1 cellular context compared by ENCODE assay signal in genomic region chr20:63588641-63589041, GRCh38.
TF ChIP-seq lines count a peak whose summit lies in the region.

No MANE protein-coding gene starts in this region.

TF ChIP-seq in IMR-90, 13 proteins besides CTCF, POLR2A, EP300 and RAD21:
- TF ChIP-seq MAFK (IDR thresholded peaks at IDR 0.05; ENCODE audit: low read depth, low read length) (no peak), RFX5 (IDR thresholded peaks at IDR 0.05; ENCODE audit: low read depth, low read length) (no peak)
- TF ChIP-seq, protein P1, sequence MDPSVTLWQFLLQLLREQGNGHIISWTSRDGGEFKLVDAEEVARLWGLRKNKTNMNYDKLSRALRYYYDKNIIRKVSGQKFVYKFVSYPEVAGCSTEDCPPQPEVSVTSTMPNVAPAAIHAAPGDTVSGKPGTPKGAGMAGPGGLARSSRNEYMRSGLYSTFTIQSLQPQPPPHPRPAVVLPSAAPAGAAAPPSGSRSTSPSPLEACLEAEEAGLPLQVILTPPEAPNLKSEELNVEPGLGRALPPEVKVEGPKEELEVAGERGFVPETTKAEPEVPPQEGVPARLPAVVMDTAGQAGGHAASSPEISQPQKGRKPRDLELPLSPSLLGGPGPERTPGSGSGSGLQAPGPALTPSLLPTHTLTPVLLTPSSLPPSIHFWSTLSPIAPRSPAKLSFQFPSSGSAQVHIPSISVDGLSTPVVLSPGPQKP (IDR thresholded peaks at IDR 0.05; ENCODE audit: borderline replicate concordance, low read depth, low read length): no peak
